11 cellular contexts compared by ENCODE assay signal in the genomic region with DNA sequence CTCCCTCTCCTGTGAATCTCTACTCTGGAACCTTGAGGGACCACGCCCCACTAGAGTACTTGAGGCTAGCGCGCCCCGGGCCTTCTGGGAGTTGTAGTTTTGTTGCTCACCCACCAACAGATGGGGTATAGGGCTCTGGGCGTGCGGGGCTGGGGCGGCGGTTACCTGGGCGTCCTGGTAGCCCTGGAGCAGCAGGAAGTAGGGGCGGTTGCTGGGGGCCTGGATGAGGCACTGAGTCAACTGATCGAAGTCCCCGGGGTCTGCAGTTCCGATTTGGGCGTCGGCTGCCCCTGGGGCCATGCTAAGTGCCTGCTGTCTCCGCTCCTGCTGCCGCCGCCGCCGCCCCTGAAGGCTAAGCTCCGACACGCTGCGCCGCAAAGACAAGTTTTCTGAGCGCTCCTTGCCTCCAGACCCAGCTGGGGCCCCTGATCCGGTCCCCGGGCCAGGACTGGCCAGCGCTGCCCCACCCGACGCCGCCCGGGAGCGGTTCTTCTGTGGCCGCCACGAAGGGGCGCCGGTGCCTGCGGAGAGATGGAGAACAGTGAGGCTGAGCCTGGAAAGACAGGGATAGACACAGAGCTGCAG. TPM values are rescaled to one million over a fixed set of nuclear protein-coding genes. Genes with fewer than 3 reads are reported as not detected.
DNase-seq lines count a peak whose midpoint lies in the region; ATAC-seq and TF ChIP-seq lines count a peak whose summit lies in the region.
"Had no signal": no experiment of that assay in that cellular context is flagged by ENCODE, and none has a peak within 500 bp of the region (broad histone marks: within the 10 kb centered on the region; RNA-seq: fewer than 3 reads in every experiment).

No MANE protein-coding gene starts in this region.

- peaks cover 40% of the 10 kb centered on the region for H3K27me3 Mint-ChIP-seq in Calu3 (ENCODE audit: unreplicated experiment)

- DNase-seq in Calu3 (peak; percentile 79), NCI-H526 treated with DMSO at 0.1 percent for 48 hours (lab: John Stamatoyannopoulos, UW) (peak; percentile 50), iPS-NIHi11 (ENCODE audit: low spot score) (peak; percentile 74)
- no peak for DNase-seq in activated CD4-positive, CD25-positive, alpha-beta regulatory T cell treated with anti-CD3 and anti-CD28 coated beads, Interleukin-2, amount 50 U/mL, for 72 hours
- DNase-seq: activated naive CD4-positive, alpha-beta T cell treated with anti-CD3 and anti-CD28 coated beads, Interleukin-2, amount 10 ng/mL, durations not matched to agents 7 days and 5 days; NCI-H1417 treated with DMSO at 0.1 percent for 48 hours had no signal

- peak overlapping the region; percentile 80 for H3K4me3 Mint-ChIP-seq in Calu3 (ENCODE audit: low read depth, unreplicated experiment)
- H3K4me3 Mint-ChIP-seq: activated naive CD4-positive, alpha-beta T cell treated with anti-CD3 and anti-CD28 coated beads, Interleukin-2, amount 10 ng/mL, durations not matched to agents 7 days and 5 days; T-helper 1 cell treated with Interleukin-12 subunit alpha and Interleukin-12 subunit beta and Interleukin-4 antibody, amounts not matched to agents 30 μg/mL and 1 μg/mL, for 36 hours had no signal

- H3K36me3 Mint-ChIP-seq in Calu3 (ENCODE audit: insufficient read depth, unreplicated experiment) = peaks cover 17% of the 10 kb centered on the region

- peaks cover 8% of the 10 kb centered on the region for H3K4me1 Mint-ChIP-seq in Calu3 (ENCODE audit: low read depth, unreplicated experiment)

- intact Hi-C loops in Calu3 (cut with micrococcal nuclease; ENCODE audit: unreplicated experiment) = loop anchor here (5.0 kb wide), 1 partner anchor 58 kb away; no protein-coding TSS in a partner anchor

- H3K27ac Mint-ChIP-seq in Calu3 (ENCODE audit: unreplicated experiment) = peak overlapping the region; percentile 65
- H3K27ac Mint-ChIP-seq: activated naive CD4-positive, alpha-beta T cell treated with anti-CD3 and anti-CD28 coated beads, Interleukin-2, amount 10 ng/mL, durations not matched to agents 7 days and 5 days; T-helper 1 cell treated with Interleukin-12 subunit alpha and Interleukin-12 subunit beta and Interleukin-4 antibody, amounts not matched to agents 30 μg/mL and 1 μg/mL, for 36 hours had no signal

- TF ChIP-seq CTCF in Calu3 (IDR thresholded peaks at IDR 0.05; ENCODE audit: unreplicated experiment) = no peak

- no peak for ATAC-seq in HG02938 (IDR thresholded peaks at IDR 0.05; ENCODE audit: unreplicated experiment)
- no peak for ATAC-seq in HG02798 (IDR thresholded peaks at IDR 0.05; ENCODE audit: poor library complexity, unreplicated experiment)
- ATAC-seq: heart left ventricle had no signal

- no peaks in the 10 kb centered on the region for H3K9me3 Mint-ChIP-seq in Calu3 (ENCODE audit: low read depth, unreplicated experiment)
- H3K9me3 Mint-ChIP-seq: T-helper 1 cell treated with Interleukin-12 subunit alpha and Interleukin-12 subunit beta and Interleukin-4 antibody, amounts not matched to agents 30 μg/mL and 1 μg/mL, for 36 hours had no signal

- CTCF ChIA-PET in Calu3 (lab: Charles Lee) = interaction anchor here (0.7 to 1.3 kb wide), 4 partner anchors 10 to 89 kb away, joined by 3 read pairs; a partner anchor contains a TSS

- no TSS peak for BruUV-seq in Calu3 (replicated peaks; lab: Mats Ljungman, UMichigan)

RNA-seq across cellular contexts. Expression of a gene that starts 5.3 kb away (rescaled TPM):
- total RNA-seq in Calu3 (2022) = 0.09 and 0.29 TPM in 2 replicates

RNA-seq across cellular contexts. Expression of a gene that starts 11.6 kb away (rescaled TPM):
- total RNA-seq in Calu3 (2022) = 0.31 and 0.42 TPM in 2 replicates
- total RNA-seq: thoracic aorta had no signal

RNA-seq across cellular contexts. Expression of a gene that starts 15.6 kb away (rescaled TPM):
- total RNA-seq in Calu3 (2022) = 1.7 TPM in 2 replicates
- total RNA-seq: thoracic aorta had no signal

RNA-seq across cellular contexts. Expression of a gene that starts 17.3 kb away (rescaled TPM):
- total RNA-seq in Calu3 (2022) = 2.6 and 2.9 TPM in 2 replicates

RNA-seq across cellular contexts. Expression of a gene that starts 20.2 kb away (rescaled TPM):
- total RNA-seq in Calu3 (2022) = not detected in 2 replicates
- total RNA-seq: heart left ventricle, thoracic aorta had no signal
